In genomic region chr17:17971431-17972125, GRCh38 we compare ENCODE assay signal across 8 cellular contexts. TPM values are rescaled to one million over a fixed set of nuclear protein-coding genes. Genes with fewer than 3 reads are reported as not detected.
DNase-seq lines count a peak whose midpoint lies in the region; ATAC-seq and TF ChIP-seq lines count a peak whose summit lies in the region.

No MANE protein-coding gene starts in this region.

- H3K4me1 Mint-ChIP-seq in Calu3 (ENCODE audit: low read depth, unreplicated experiment), result peaks cover 16% of the 10 kb centered on the region

- CTCF ChIA-PET in Calu3 (lab: Charles Lee), result interaction anchor here (0.7 to 1.2 kb wide), 5 partner anchors 12 to 135 kb away, joined by 3 to 7 read pairs (median 3); no protein-coding TSS in a partner anchor
- CTCF ChIA-PET in mammary epithelial cell (lab: Charles Lee; ENCODE audit: low non-redundant PET), result no interaction called here

- H3K27ac Mint-ChIP-seq in Calu3 (ENCODE audit: unreplicated experiment), result peak overlapping the region; percentile 93

- no TSS peak for BruUV-seq in Calu3 (replicated peaks; lab: Mats Ljungman, UMichigan)
- no TSS peak for BruUV-seq in mammary epithelial cell (replicated peaks; lab: Mats Ljungman, UMichigan)

- H3K9me3 ChIP-seq in OCI-LY1 (ENCODE audit: low read length) (no peaks in the 10 kb centered on the region), mammary epithelial cell (replicated peaks; ENCODE audit: insufficient read depth, low read length) (no peaks in the 10 kb centered on the region)

- H3K4me3 Mint-ChIP-seq in Calu3 (ENCODE audit: low read depth, unreplicated experiment), result peak overlapping the region; percentile 86

- no peaks in the 10 kb centered on the region for H3K9me2 ChIP-seq in OCI-LY1 (ENCODE audit: low read depth, low read length)

- peak overlapping the region; percentile 61 for H3K9ac ChIP-seq in OCI-LY1 (ENCODE audit: low read length)
- peak overlapping the region; percentile 80 for H3K9ac ChIP-seq in mammary epithelial cell (ENCODE audit: insufficient read depth, low read length)

- no peak for ATAC-seq in stimulated activated naive CD8-positive, alpha-beta T cell treated with anti-CD3 and anti-CD28 coated beads, Interleukin-15, Interleukin-2, amounts not matched to agents 100 U/mL and 50 U/mL, for 24 hours
- ATAC-seq in HG02981 (IDR thresholded peaks at IDR 0.05; ENCODE audit: unreplicated experiment), result no peak

- H4K20me1 ChIP-seq in OCI-LY1 (ENCODE audit: insufficient read depth, low read length) (no peaks in the 10 kb centered on the region), mammary epithelial cell (ENCODE audit: insufficient read depth, low read length) (no peaks in the 10 kb centered on the region)

- peaks cover 10% of the 10 kb centered on the region for H3K27me3 Mint-ChIP-seq in Calu3 (ENCODE audit: unreplicated experiment)

- H3K4me3 ChIP-seq in OCI-LY1 (ENCODE audit: low read depth, low read length, poor library complexity, severe bottlenecking) (peak overlapping the region; percentile 74), mammary epithelial cell (replicated peaks in 1 of 3; ENCODE audit: insufficient read depth in 1 of 3, low read depth in 2 of 3, low read length in 3 of 3) (peak overlapping the region; percentile 63 to 79 (median 77))

- TF ChIP-seq CTCF in Calu3 (IDR thresholded peaks at IDR 0.05; ENCODE audit: unreplicated experiment) (no peak), OCI-LY1 (IDR thresholded peaks at IDR 0.05; ENCODE audit: low read length) (no peak), mammary epithelial cell (conservative IDR thresholded peaks at IDR 0.05 in 1 of 2, IDR thresholded peaks at IDR 0.05 in 1 of 2; ENCODE audit: extremely low read depth in 1 of 2, insufficient read depth in 1 of 2, low read depth in 1 of 2, low read length in 2 of 2) (no peak)

- WGBS in mammary epithelial cell (ENCODE audit: low coverage, missing lambda C conversion rate), result 1% methylated on average over 20 of the region's 33 CpGs

- H2AFZ ChIP-seq in OCI-LY1 (ENCODE audit: low read length), result no peak overlapping the region
- peak overlapping the region; percentile 84 for H2AFZ ChIP-seq in mammary epithelial cell (ENCODE audit: low read depth, low read length)

- H3K4me1 ChIP-seq in OCI-LY1 (ENCODE audit: insufficient read depth, low read length, severe bottlenecking) (peaks cover 16% of the 10 kb centered on the region), mammary epithelial cell (ENCODE audit: insufficient read depth, low read length) (peaks cover 16% of the 10 kb centered on the region)

- H3K4me2 ChIP-seq in OCI-LY1 (ENCODE audit: low read length), result peak overlapping the region; percentile 72
- peak overlapping the region; percentile 91 for H3K4me2 ChIP-seq in mammary epithelial cell (ENCODE audit: insufficient read depth, low read depth, low read length)

- in situ Hi-C loops in mammary epithelial cell (cut with MboI; ENCODE audit: low sequenced_read_pairs in 2 of 2), result no loop called here

- no peaks in the 10 kb centered on the region for H3K27me3 ChIP-seq in OCI-LY1 (ENCODE audit: insufficient read depth, low read length)
- no peaks in the 10 kb centered on the region for H3K27me3 ChIP-seq in mammary epithelial cell (ENCODE audit: insufficient read depth, low read length)
- H3K27me3 ChIP-seq in layer of hippocampus (ENCODE audit: control insufficient read depth, insufficient read depth, low read length), result no peaks in the 10 kb centered on the region

- dilution Hi-C loops in mammary epithelial cell (cut with HindIII; ENCODE audit: low sequenced_read_pairs), result no loop called here

- DNase-seq in Calu3 (peak; percentile 30), mammary epithelial cell (no peak), DMS153 treated with DMSO at 0.1 percent for 48 hours (lab: John Stamatoyannopoulos, UW; ENCODE audit: unreplicated experiment) (no peak)
- DNase-seq in stimulated activated naive CD8-positive, alpha-beta T cell treated with anti-CD3 and anti-CD28 coated beads, Interleukin-15, Interleukin-2, amounts not matched to agents 100 U/mL and 50 U/mL, for 24 hours, result peak; percentile 14
- DNase-seq in stimulated activated naive CD4-positive, alpha-beta T cell treated with Interleukin-2 at 50 U/mL for 16 hours (lab: John Stamatoyannopoulos, UW), result no peak

- H3F3A ChIP-seq in OCI-LY1 (ENCODE audit: insufficient read depth, low read length), result no peaks in the 10 kb centered on the region

- H3K79me2 ChIP-seq in OCI-LY1 (ENCODE audit: insufficient read depth, low read length), result no peaks in the 10 kb centered on the region
- peaks cover 57% of the 10 kb centered on the region for H3K79me2 ChIP-seq in mammary epithelial cell (ENCODE audit: insufficient read depth, low read length)

- no peaks in the 10 kb centered on the region for H3K9me3 Mint-ChIP-seq in Calu3 (ENCODE audit: low read depth, unreplicated experiment)

- H3K36me3 ChIP-seq in OCI-LY1 (ENCODE audit: insufficient read depth, low read length) (no peaks in the 10 kb centered on the region), mammary epithelial cell (ENCODE audit: insufficient read depth, low read length) (no peaks in the 10 kb centered on the region)

- H3K36me3 Mint-ChIP-seq in Calu3 (ENCODE audit: insufficient read depth, unreplicated experiment), result peaks cover 23% of the 10 kb centered on the region

- H3K27ac ChIP-seq in OCI-LY1 (ENCODE audit: low read depth, low read length, poor library complexity, severe bottlenecking) (no peak overlapping the region), mammary epithelial cell (ENCODE audit: insufficient read depth, low read depth, low read length) (peak overlapping the region; percentile 83), layer of hippocampus (ENCODE audit: low read depth, low read length) (peak overlapping the region; percentile 69)

- intact Hi-C loops in Calu3 (cut with micrococcal nuclease; ENCODE audit: unreplicated experiment), result no loop called here
- intact Hi-C loops in mammary epithelial cell (cut with micrococcal nuclease), result loop anchor here (1.0 to 5.0 kb wide), 6 partner anchors 13 to 80 kb away; partner anchors contain the start of genes ATPAF2 and GID4

RNA-seq across cellular contexts. Expression of gene TOM1L2, which starts 0.6 kb away (rescaled TPM):
- total RNA-seq in Calu3 (2022) (20.1 and 23.1 TPM in 2 replicates), mammary epithelial cell (10 to 100 TPM; 42.8 to 71.1 TPM)
- polyA plus RNA-seq in mammary epithelial cell, result 47.1 TPM
- polyA minus RNA-seq in mammary epithelial cell, result 168 TPM

RNA-seq across cellular contexts. Expression of gene DRC3, which starts 1.1 kb away (rescaled TPM):
- 2.0 and 2.8 TPM in 2 replicates for total RNA-seq in Calu3 (2022)
- total RNA-seq in mammary epithelial cell, result 1 to 10 TPM in 1 of 2 donors, under 1 TPM in 1; 0.85 to 1.0 TPM
- 0.67 TPM for polyA plus RNA-seq in mammary epithelial cell
- polyA minus RNA-seq in mammary epithelial cell, result not detected

Comparison
In these comparisons a context has a peak if more than half of its experiments do, and no peak if none do; other contexts are left out.
1. DNase-seq: peak in Calu3 (single experiment) and stimulated activated naive CD8-positive, alpha-beta T cell treated with anti-CD3 and anti-CD28 coated beads, Interleukin-15, Interleukin-2, amounts not matched to agents 100 U/mL and 50 U/mL, for 24 hours (single experiment); none in mammary epithelial cell (single experiment), DMS153 treated with DMSO at 0.1 percent for 48 hours (single experiment) and stimulated activated naive CD4-positive, alpha-beta T cell treated with Interleukin-2 at 50 U/mL for 16 hours (single experiment).